Comparison of ENCODE assay signal across 10 cellular contexts in genomic region chr2:221554769-221555510, GRCh38. TPM values are rescaled to one million over a fixed set of nuclear protein-coding genes. Genes with fewer than 3 reads are reported as not detected.
DNase-seq lines count a peak whose midpoint lies in the region; ATAC-seq, FAIRE-seq and TF ChIP-seq lines count a peak whose summit lies in the region.
"Had no signal": no experiment of that assay in that cellular context is flagged by ENCODE, and none has a peak within 500 bp of the region (broad histone marks: within the 10 kb centered on the region; RNA-seq: fewer than 3 reads in every experiment).

No MANE protein-coding gene starts in this region.

- H3K9me3 Mint-ChIP-seq in mesothelial cell of epicardium = no peaks in the 10 kb centered on the region

- no peak for TF ChIP-seq CTCF in mesothelial cell of epicardium (IDR thresholded peaks at IDR 0.05; ENCODE audit: unreplicated experiment)

- DNase-seq in NCI-H1694 (lab: John Stamatoyannopoulos, UW) (peak; percentile 13), NCI-H1694 treated with DMSO at 0.1 percent for 48 hours (lab: John Stamatoyannopoulos, UW) (no peak), H54 (ENCODE audit: insufficient read length, low spot score) (no peak), NAMALWA (ENCODE audit: low spot score) (peak; percentile 88), mesothelial cell of epicardium (ENCODE audit: low spot score in 2 of 2, unreplicated experiment in 2 of 2) (no peak), erythroblast (lab: John Stamatoyannopoulos, UW) (no peak), left lobe of liver (ENCODE audit: low spot score) (no peak), NCI-H1930 (lab: John Stamatoyannopoulos, UW) (no peak)

- H3K27me3 Mint-ChIP-seq in mesothelial cell of epicardium (ENCODE audit: low read depth) = no peaks in the 10 kb centered on the region

- peak overlapping the region; percentile 54 for H3K27ac Mint-ChIP-seq in mesothelial cell of epicardium

- peak; percentile 30 for FAIRE-seq in H54 (lab: Jason Lieb, UNC)
- FAIRE-seq: A549, keratinocyte had no signal

- H3K36me3 Mint-ChIP-seq in mesothelial cell of epicardium = no peaks in the 10 kb centered on the region

- H3K4me3 Mint-ChIP-seq in mesothelial cell of epicardium = no peak overlapping the region

- ATAC-seq in left lobe of liver = no peak
- ATAC-seq: A549 had no signal

- TF ChIP-seq POLR2A in H54 (IDR thresholded peaks at IDR 0.05; ENCODE audit: low read depth, low read length) (no peak), erythroblast (IDR thresholded peaks at IDR 0.05; ENCODE audit: low read length) (no peak)

- H3K4me1 Mint-ChIP-seq in mesothelial cell of epicardium = peaks cover 35% of the 10 kb centered on the region

RNA-seq across cellular contexts. Expression of gene EPHA4, which starts 17.2 kb away (rescaled TPM):
- total RNA-seq in mesothelial cell of epicardium (20.5 to 20.9 TPM (median 20.6 TPM) in 3 replicates), left lobe of liver (1.7 TPM)

Comparison
In these comparisons a context has a peak if more than half of its experiments do, and no peak if none do; other contexts are left out.
1. DNase-seq: peak in NCI-H1694 (single experiment) and NAMALWA (single experiment); none in NCI-H1694 treated with DMSO at 0.1 percent for 48 hours (single experiment), H54 (single experiment), mesothelial cell of epicardium (0 of 2), erythroblast (0 of 2), left lobe of liver (single experiment) and NCI-H1930 (0 of 2).